8 cellular contexts compared by ENCODE assay signal in the genomic region with DNA sequence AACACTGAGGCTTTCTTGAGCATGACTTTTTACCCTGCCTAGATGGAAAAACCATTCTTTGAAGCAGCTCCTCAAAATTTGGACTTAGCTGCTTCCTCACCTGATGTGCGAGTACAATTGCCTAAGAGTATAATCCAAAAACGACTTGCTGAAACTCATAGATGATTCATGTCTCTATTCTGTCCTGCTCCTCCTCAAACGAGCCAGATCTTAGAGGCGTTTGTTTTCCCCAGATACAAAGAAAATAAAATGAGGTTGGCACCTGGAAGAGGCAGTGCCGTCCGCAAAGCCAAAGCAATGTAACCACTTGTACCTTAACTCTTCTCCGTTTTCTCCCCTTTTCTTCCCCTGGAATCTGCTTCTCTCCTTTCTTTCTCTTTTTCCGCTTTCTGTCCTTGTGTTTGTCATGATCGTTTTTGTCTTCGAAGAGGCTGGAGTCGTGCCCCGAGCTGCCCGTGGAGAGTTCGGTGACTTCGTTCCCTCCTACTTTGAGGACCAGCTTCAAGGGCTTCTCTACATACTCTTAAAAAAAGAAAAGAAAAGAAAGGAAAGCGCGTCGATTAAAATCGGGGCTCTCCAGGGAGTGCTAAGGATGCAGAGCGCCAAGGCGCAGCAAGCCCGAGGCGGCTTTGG. TPM values are rescaled to one million over a fixed set of nuclear protein-coding genes. Genes with fewer than 3 reads are reported as not detected.
DNase-seq lines count a peak whose midpoint lies in the region; ATAC-seq and TF ChIP-seq lines count a peak whose summit lies in the region.

No MANE protein-coding gene starts in this region.

- WGBS in esophagus muscularis mucosa, result 5% methylated on average over 23 of the region's 23 CpGs
- 3% methylated on average over 23 of the region's 23 CpGs for WGBS in prostate gland

- POLR2A ChIA-PET in PC-9 (lab: Charles Lee; ENCODE audit: unreplicated experiment), result interaction anchor here (1.1 kb wide), 1 partner anchor 439 kb away, joined by 3 read pairs; no protein-coding TSS in a partner anchor

- DNase-seq in PC-9 (no peak), esophagus muscularis mucosa (ENCODE audit: extremely low spot score) (no peak), prostate gland (ENCODE audit: low spot score) (no peak), NCI-H1417 treated with DMSO at 0.1 percent for 48 hours (lab: John Stamatoyannopoulos, UW) (no peak), NCI-H510A (lab: John Stamatoyannopoulos, UW) (no peak), SKM-1 (lab: John Stamatoyannopoulos, UW; ENCODE audit: unreplicated experiment) (no peak)

- H3K4me1 ChIP-seq in PC-9 (replicated peaks; ENCODE audit: insufficient read depth) (peaks cover 18% of the 10 kb centered on the region), esophagus muscularis mucosa (peaks cover 30 to 62% (median 60%) of the 10 kb centered on the region in 4 donors), prostate gland (replicated peaks) (no peaks in the 10 kb centered on the region)

- H4K20me1 ChIP-seq in PC-9 (ENCODE audit: insufficient read depth), result peaks cover 13% of the 10 kb centered on the region

- peak overlapping the region; percentile 71 for H3K4me3 ChIP-seq in PC-9
- peak overlapping the region; percentile 77 to 99 (median 98) for H3K4me3 ChIP-seq in esophagus muscularis mucosa
- peak overlapping the region; percentile 94 for H3K4me3 ChIP-seq in prostate gland

- H3F3A ChIP-seq in PC-9 (ENCODE audit: insufficient read depth, low read depth), result no peaks in the 10 kb centered on the region

- H3K4me2 ChIP-seq in PC-9, result peak overlapping the region; percentile 94

- H3K9me3 ChIP-seq in PC-9 (ENCODE audit: insufficient read depth, low read depth) (no peaks in the 10 kb centered on the region), esophagus muscularis mucosa (no peaks in the 10 kb centered on the region), prostate gland (no peaks in the 10 kb centered on the region)

- intact Hi-C loops in PC-9 (cut with micrococcal nuclease; ENCODE audit: unreplicated experiment) (no loop called here), esophagus muscularis mucosa (cut with DNase I) (loop anchor here (2.0 to 10.0 kb wide), 7 partner anchors 121 to 374 kb away; partner anchors contain the start of genes CYLD, HEATR3, NKD1 and TENT4B), prostate gland (cut with DNase I) (loop anchor here (5.0 to 10.0 kb wide), 2 partner anchors 341 to 377 kb away; partner anchors contain the start of genes CNEP1R1 and CYLD)

- H3K27me3 ChIP-seq in PC-9 (ENCODE audit: insufficient read depth, low read depth) (no peaks in the 10 kb centered on the region), esophagus muscularis mucosa (no peaks in the 10 kb centered on the region), prostate gland (replicated peaks; ENCODE audit: insufficient read depth) (no peaks in the 10 kb centered on the region)

- peak; percentile 4 for ATAC-seq in GM18502 (IDR thresholded peaks at IDR 0.05; ENCODE audit: poor library complexity, unreplicated experiment)
- no peak for ATAC-seq in HG03439 (IDR thresholded peaks at IDR 0.05; ENCODE audit: unreplicated experiment)

- H3K79me2 ChIP-seq in PC-9 (ENCODE audit: low read depth), result peaks cover 54% of the 10 kb centered on the region

- peak overlapping the region; percentile 71 for H2AFZ ChIP-seq in PC-9

- CTCF ChIA-PET in PC-9 (lab: Charles Lee), result interaction anchor here (0.6 to 0.8 kb wide), 3 partner anchors 13 to 343 kb away, joined by 3 to 6 read pairs (median 5); partner anchors contain the start of gene CNEP1R1

- no peak for TF ChIP-seq EP300 in esophagus muscularis mucosa (IDR thresholded peaks at IDR 0.05)

- TSS peak; percentile 31 for BruUV-seq in PC-9 (replicated peaks; lab: Mats Ljungman, UMichigan)

- no peak overlapping the region for H3K27ac ChIP-seq in PC-9
- H3K27ac ChIP-seq in esophagus muscularis mucosa (replicated peaks in 1 of 4), result peak overlapping the region; percentile 77 to 85 (median 82)
- peak overlapping the region in 1 of 2 donors; percentile 53 for H3K27ac ChIP-seq in prostate gland

- no peaks in the 10 kb centered on the region for H3K9me2 ChIP-seq in PC-9 (ENCODE audit: insufficient read depth)

- TF ChIP-seq POLR2A in esophagus muscularis mucosa (IDR thresholded peaks at IDR 0.05; ENCODE audit: low read depth), result no peak
- TF ChIP-seq POLR2A in prostate gland (IDR thresholded peaks at IDR 0.05), result no peak

- H3K36me3 ChIP-seq in PC-9 (ENCODE audit: low read depth) (peaks cover 14% of the 10 kb centered on the region; the same call in 1 of the 2 replicates), esophagus muscularis mucosa (peaks cover 0 to 19% (median 14%) of the 10 kb centered on the region in 4 donors), prostate gland (no peaks in the 10 kb centered on the region)

- TF ChIP-seq CTCF in PC-9 (conservative IDR thresholded peaks at IDR 0.05) (no peak; the same call in 1 of the 2 replicates), esophagus muscularis mucosa (IDR thresholded peaks at IDR 0.05) (no peak), prostate gland (IDR thresholded peaks at IDR 0.05) (no peak)

RNA-seq across cellular contexts. Expression of gene BRD7, which starts 0.9 kb away (rescaled TPM):
- 72.1 and 76.6 TPM in 2 replicates for total RNA-seq in PC-9 (2021)
- 10 to 100 TPM; 49.5 to 68.1 (median 56.5) TPM for total RNA-seq in esophagus muscularis mucosa
- total RNA-seq in prostate gland, result 10 to 100 TPM; 38.7 to 66.0 TPM
